ENCODE assay signal across 16 cellular contexts in the genomic region with DNA sequence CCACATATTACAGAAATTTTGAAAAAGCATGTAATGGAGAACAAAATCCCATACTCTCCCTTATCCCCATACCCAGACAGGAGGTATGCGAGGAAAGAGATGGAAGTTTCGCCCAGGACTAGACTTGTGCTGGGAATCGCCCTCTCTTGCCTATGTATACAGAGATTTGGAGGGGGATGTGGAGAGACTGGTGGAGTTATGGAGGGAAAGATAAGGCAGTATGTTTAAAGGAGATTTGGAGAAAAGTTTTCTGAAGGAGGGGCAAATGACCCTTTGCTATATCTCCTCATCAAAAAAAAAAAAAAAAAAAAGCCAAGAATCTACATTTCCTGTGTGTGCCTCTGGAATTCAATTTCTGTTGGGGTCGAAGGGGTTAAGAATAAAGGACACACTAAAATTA.
A peak's percentile ranks its signal among the peaks of the same experiment; 100 is the strongest.
DNase-seq lines count a peak whose midpoint lies in the region; ATAC-seq and TF ChIP-seq lines count a peak whose summit lies in the region.
"Had no signal": no experiment of that assay in that cellular context is flagged by ENCODE, and none has a peak within 500 bp of the region (broad histone marks: within the 10 kb centered on the region; RNA-seq: fewer than 3 reads in every experiment).

No MANE protein-coding gene starts in this region.

- peaks cover 16% of the 10 kb centered on the region for H3K9me3 Mint-ChIP-seq in chondrocyte (ENCODE audit: low read depth)
- H3K9me3 Mint-ChIP-seq in activated T-cell treated with anti-CD3 and anti-CD28 coated beads, Interleukin-2, amount 50 U/mL, for 72 hours: peaks cover 7 to 11% of the 10 kb centered on the region in 2 donors

- no peak overlapping the region for H3K27ac ChIP-seq in BLaER1
- H3K27ac ChIP-seq in OCI-LY3 (ENCODE audit: low read length): no peak overlapping the region
- H3K27ac ChIP-seq in osteoblast (ENCODE audit: low read depth, low read length): no peak overlapping the region

- H3K4me2 ChIP-seq in BLaER1 (peak overlapping the region; percentile 70), OCI-LY3 (ENCODE audit: low read length) (peak overlapping the region; percentile 46; the same call in 1 of the 2 replicates), osteoblast (ENCODE audit: insufficient read depth, low read length) (peak overlapping the region; percentile 22)

- peaks cover 28% of the 10 kb centered on the region for H3K4me1 Mint-ChIP-seq in chondrocyte (ENCODE audit: low read depth)
- H3K4me1 Mint-ChIP-seq in activated T-cell treated with anti-CD3 and anti-CD28 coated beads, Interleukin-2, amount 50 U/mL, for 72 hours (ENCODE audit: low read depth): peaks cover 11% of the 10 kb centered on the region

- H3K4me3 ChIP-seq in BLaER1 (no peak overlapping the region), OCI-LY3 (ENCODE audit: low read length) (no peak overlapping the region), osteoblast (ENCODE audit: insufficient read depth, low read length) (no peak overlapping the region), MG63 (no peak overlapping the region)

- H3K79me2 ChIP-seq in OCI-LY3 (ENCODE audit: low read length) (no peaks in the 10 kb centered on the region), osteoblast (ENCODE audit: insufficient read depth, low read length) (no peaks in the 10 kb centered on the region)

- H3K4me1 ChIP-seq in BLaER1 (peaks cover 15% of the 10 kb centered on the region), OCI-LY3 (ENCODE audit: low read length) (peaks cover 8% of the 10 kb centered on the region; the same call in 1 of the 2 replicates), osteoblast (ENCODE audit: insufficient read depth, low read length) (peaks cover 19% of the 10 kb centered on the region)

- DNase-seq in chondrocyte (ENCODE audit: low spot score) (no peak), osteoblast (ENCODE audit: insufficient read length, low spot score, missing footprints) (no peak), MG63 (no peak), HK-2 (ENCODE audit: unreplicated experiment) (no peak)
- DNase-seq in activated T-cell treated with anti-CD3 and anti-CD28 coated beads, Interleukin-2, amount 50 U/mL, for 72 hours: no peak
- no peak for DNase-seq in stimulated activated CD4-positive, alpha-beta T cell treated with anti-CD3 and anti-CD28 coated beads, Interleukin-1b, Interleukin-23, amount 100 ng/mL, for 48 hours
- DNase-seq: CD4-positive, alpha-beta T cell; DND-41; GDM1; GOT3; HFFc6; KG1; NCI-H1105 treated with DMSO at 0.1 percent for 48 hours; NCI-H187 treated with DMSO at 0.1 percent for 48 hours had no signal

- H3K27ac Mint-ChIP-seq in chondrocyte (ENCODE audit: unreplicated experiment): peak overlapping the region; percentile 15
- no peak overlapping the region for H3K27ac Mint-ChIP-seq in activated T-cell treated with anti-CD3 and anti-CD28 coated beads, Interleukin-2, amount 50 U/mL, for 72 hours
- H3K27ac Mint-ChIP-seq: CD4-positive, alpha-beta T cell; HFFc6 had no signal

- H2AFZ ChIP-seq in OCI-LY3 (ENCODE audit: low read depth, low read length) (no peak overlapping the region), osteoblast (ENCODE audit: low read length) (no peak overlapping the region)

- no peak for ATAC-seq in activated T-cell treated with anti-CD3 and anti-CD28 coated beads, Interleukin-2, amount 50 U/mL, for 72 hours (replicated peaks in 1 of 2)

- H3K27me3 Mint-ChIP-seq in chondrocyte (ENCODE audit: low read depth): no peaks in the 10 kb centered on the region
- peaks cover 7% of the 10 kb centered on the region for H3K27me3 Mint-ChIP-seq in activated T-cell treated with anti-CD3 and anti-CD28 coated beads, Interleukin-2, amount 50 U/mL, for 72 hours (ENCODE audit: low read depth)
- H3K27me3 Mint-ChIP-seq: CD4-positive, alpha-beta T cell had no signal

- H3K27me3 ChIP-seq in BLaER1: no peaks in the 10 kb centered on the region
- H3K27me3 ChIP-seq in OCI-LY3 (ENCODE audit: low read depth, low read length): no peaks in the 10 kb centered on the region
- peaks cover 15% of the 10 kb centered on the region for H3K27me3 ChIP-seq in osteoblast (ENCODE audit: insufficient read depth, low read length)
- H3K27me3 ChIP-seq in MG63: no peaks in the 10 kb centered on the region

- H3K36me3 Mint-ChIP-seq in chondrocyte (ENCODE audit: low read depth): peaks cover 13% of the 10 kb centered on the region
- H3K36me3 Mint-ChIP-seq in activated T-cell treated with anti-CD3 and anti-CD28 coated beads, Interleukin-2, amount 50 U/mL, for 72 hours (ENCODE audit: insufficient read depth in 2 of 2): peaks cover 7 to 13% of the 10 kb centered on the region in 2 donors

- H3K9ac ChIP-seq in BLaER1 (no peak overlapping the region), OCI-LY3 (ENCODE audit: low read length) (no peak overlapping the region)

- peaks cover 12% of the 10 kb centered on the region for H3K9me3 ChIP-seq in BLaER1
- H3K9me3 ChIP-seq in OCI-LY3 (ENCODE audit: insufficient read depth, low read length): 0 out of 2 replicates have a peak, but pooled peaks cover 9% of the 10 kb centered on the region
- no peaks in the 10 kb centered on the region for H3K9me3 ChIP-seq in osteoblast (ENCODE audit: low read depth, low read length)
- peaks cover 12% of the 10 kb centered on the region for H3K9me3 ChIP-seq in MG63

- H4K20me1 ChIP-seq in BLaER1 (no peaks in the 10 kb centered on the region), OCI-LY3 (ENCODE audit: insufficient read depth, low read length) (no peaks in the 10 kb centered on the region), osteoblast (ENCODE audit: insufficient read depth, low read length) (no peaks in the 10 kb centered on the region)

- no peak overlapping the region for H3K4me3 Mint-ChIP-seq in chondrocyte (ENCODE audit: unreplicated experiment)
- no peak overlapping the region for H3K4me3 Mint-ChIP-seq in activated T-cell treated with anti-CD3 and anti-CD28 coated beads, Interleukin-2, amount 50 U/mL, for 72 hours
- H3K4me3 Mint-ChIP-seq: CD4-positive, alpha-beta T cell; HFFc6 had no signal

- H3K36me3 ChIP-seq in BLaER1: no peaks in the 10 kb centered on the region
- no peaks in the 10 kb centered on the region for H3K36me3 ChIP-seq in OCI-LY3 (replicated peaks; ENCODE audit: low read depth, low read length)
- H3K36me3 ChIP-seq in osteoblast (ENCODE audit: insufficient read depth, low read length): no peaks in the 10 kb centered on the region
- H3K36me3 ChIP-seq in MG63: no peaks in the 10 kb centered on the region

- TF ChIP-seq CTCF in OCI-LY3 (IDR thresholded peaks at IDR 0.05; ENCODE audit: low read depth, low read length) (no peak), chondrocyte (IDR thresholded peaks at IDR 0.05) (no peak), osteoblast (IDR thresholded peaks at IDR 0.05; ENCODE audit: extremely low read depth, low read depth, low read length) (no peak)
